Comparison of ENCODE assay signal across 1 cellular context in genomic region chr3:124791639-124792111, GRCh38.
TF ChIP-seq lines count a peak whose summit lies in the region.

No MANE protein-coding gene starts in this region.

TF ChIP-seq in GM23338, 12 proteins besides CTCF, POLR2A, EP300 and RAD21 (continued from another document):
- TF ChIP-seq, protein P1, sequence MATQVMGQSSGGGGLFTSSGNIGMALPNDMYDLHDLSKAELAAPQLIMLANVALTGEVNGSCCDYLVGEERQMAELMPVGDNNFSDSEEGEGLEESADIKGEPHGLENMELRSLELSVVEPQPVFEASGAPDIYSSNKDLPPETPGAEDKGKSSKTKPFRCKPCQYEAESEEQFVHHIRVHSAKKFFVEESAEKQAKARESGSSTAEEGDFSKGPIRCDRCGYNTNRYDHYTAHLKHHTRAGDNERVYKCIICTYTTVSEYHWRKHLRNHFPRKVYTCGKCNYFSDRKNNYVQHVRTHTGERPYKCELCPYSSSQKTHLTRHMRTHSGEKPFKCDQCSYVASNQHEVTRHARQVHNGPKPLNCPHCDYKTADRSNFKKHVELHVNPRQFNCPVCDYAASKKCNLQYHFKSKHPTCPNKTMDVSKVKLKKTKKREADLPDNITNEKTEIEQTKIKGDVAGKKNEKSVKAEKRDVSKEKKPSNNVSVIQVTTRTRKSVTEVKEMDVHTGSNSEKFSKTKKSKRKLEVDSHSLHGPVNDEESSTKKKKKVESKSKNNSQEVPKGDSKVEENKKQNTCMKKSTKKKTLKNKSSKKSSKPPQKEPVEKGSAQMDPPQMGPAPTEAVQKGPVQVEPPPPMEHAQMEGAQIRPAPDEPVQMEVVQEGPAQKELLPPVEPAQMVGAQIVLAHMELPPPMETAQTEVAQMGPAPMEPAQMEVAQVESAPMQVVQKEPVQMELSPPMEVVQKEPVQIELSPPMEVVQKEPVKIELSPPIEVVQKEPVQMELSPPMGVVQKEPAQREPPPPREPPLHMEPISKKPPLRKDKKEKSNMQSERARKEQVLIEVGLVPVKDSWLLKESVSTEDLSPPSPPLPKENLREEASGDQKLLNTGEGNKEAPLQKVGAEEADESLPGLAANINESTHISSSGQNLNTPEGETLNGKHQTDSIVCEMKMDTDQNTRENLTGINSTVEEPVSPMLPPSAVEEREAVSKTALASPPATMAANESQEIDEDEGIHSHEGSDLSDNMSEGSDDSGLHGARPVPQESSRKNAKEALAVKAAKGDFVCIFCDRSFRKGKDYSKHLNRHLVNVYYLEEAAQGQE (IDR thresholded peaks at IDR 0.05; ENCODE audit: unreplicated experiment), result no peak
- no peak for TF ChIP-seq CREB1 (CRISPR knock-in tag; IDR thresholded peaks at IDR 0.05; ENCODE audit: low read depth)
- no peak for TF ChIP-seq JUNB (IDR thresholded peaks at IDR 0.05; ENCODE audit: unreplicated experiment)
- TF ChIP-seq ZNF331 (CRISPR knock-in tag; IDR thresholded peaks at IDR 0.05; ENCODE audit: low read depth), result no peak
- no peak for TF ChIP-seq POLR2AphosphoS5 (IDR thresholded peaks at IDR 0.05; ENCODE audit: low read depth)
